ENCODE assay signal across 20 cellular contexts in the genomic region with DNA sequence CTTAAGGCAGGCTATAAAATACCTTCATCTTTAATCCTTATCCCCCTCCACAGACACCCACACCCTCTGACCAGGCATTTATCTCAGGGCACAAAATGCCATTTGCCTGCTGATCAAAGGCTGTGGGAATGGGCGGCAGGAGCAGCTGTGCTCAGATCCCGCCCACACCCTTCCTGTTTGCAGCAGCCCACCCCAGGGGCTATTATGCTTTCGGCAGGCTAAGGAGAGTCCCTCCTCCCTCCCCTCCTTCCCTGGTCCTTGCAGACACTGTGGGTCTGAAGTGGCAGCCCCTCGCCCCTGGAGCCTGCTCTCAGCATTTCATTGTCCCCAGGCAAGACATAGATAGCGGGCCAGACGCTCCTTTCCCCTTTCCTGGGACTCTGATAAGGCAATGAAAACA.
DNase-seq lines count a peak whose midpoint lies in the region; ATAC-seq and TF ChIP-seq lines count a peak whose summit lies in the region.
"Had no signal": no experiment of that assay in that cellular context is flagged by ENCODE, and none has a peak within 500 bp of the region (broad histone marks: within the 10 kb centered on the region; RNA-seq: fewer than 3 reads in every experiment).

No MANE protein-coding gene starts in this region.

- no peaks in the 10 kb centered on the region for H3K36me3 Mint-ChIP-seq in WTC11
- no peaks in the 10 kb centered on the region for H3K36me3 Mint-ChIP-seq in stimulated activated memory B cell treated with anti-CD40 and anti-IgM and Interleukin-4, amounts not matched to agents 10 μg/mL and 1 μg/mL and 100 μg/mL, for 72 hours

- H3K4me3 ChIP-seq in left ventricle myocardium inferior: no peak overlapping the region
- H3K4me3 ChIP-seq: gastroesophageal sphincter, pancreas, tibial artery had no signal

- peak; percentile 36 for DNase-seq in NCI-H146 (lab: John Stamatoyannopoulos, UW)
- no peak for DNase-seq in NCI-H146 treated with DMSO at 0.1 percent for 48 hours (lab: John Stamatoyannopoulos, UW; ENCODE audit: unreplicated experiment)
- peak; percentile 65 for DNase-seq in WTC11 (ENCODE audit: low spot score)
- peak; percentile 97 for DNase-seq in islet precursor cell
- DNase-seq in T-helper 1 cell: no peak
- DNase-seq in left ventricle myocardium inferior: no peak
- DNase-seq: activated CD4-positive, alpha-beta T cell treated with anti-CD3 and anti-CD28 coated beads, Interleukin-2, amount 10 ng/mL, durations not matched to agents 24 days and 14 days; activated CD8-positive, alpha-beta memory T cell treated with anti-CD3 and anti-CD28 coated beads, Interleukin-2, amount 50 U/mL, for 48 hours; activated gamma-delta T cell treated with Interleukin-2 at 50 U/mL for 16 hours; DMS79; NCI-H1417 treated with DMSO at 0.1 percent for 48 hours; NCI-H446; pancreas; PC-3; T1000; tibial artery had no signal

- CTCF ChIA-PET in WTC11 (lab: Charles Lee): no interaction called here

- no peak for TF ChIP-seq CTCF in WTC11 (IDR thresholded peaks at IDR 0.05)
- no peak for TF ChIP-seq CTCF in left ventricle myocardium inferior (IDR thresholded peaks at IDR 0.05; ENCODE audit: borderline replicate concordance)

- H3K36me3 ChIP-seq in left ventricle myocardium inferior: no peaks in the 10 kb centered on the region
- H3K36me3 ChIP-seq: gastroesophageal sphincter, pancreas, tibial artery had no signal

- intact Hi-C loops in left ventricle myocardium inferior (cut with micrococcal nuclease): no loop called here

- no peaks in the 10 kb centered on the region for H3K9me3 Mint-ChIP-seq in WTC11
- H3K9me3 Mint-ChIP-seq in stimulated activated memory B cell treated with anti-CD40 and anti-IgM and Interleukin-4, amounts not matched to agents 10 μg/mL and 1 μg/mL and 100 μg/mL, for 72 hours: no peaks in the 10 kb centered on the region
- H3K9me3 Mint-ChIP-seq: activated CD4-positive, alpha-beta T cell treated with anti-CD3 and anti-CD28 coated beads, Interleukin-2, amount 10 ng/mL, durations not matched to agents 24 days and 14 days had no signal

- peaks cover 43% of the 10 kb centered on the region for H3K4me1 Mint-ChIP-seq in WTC11
- H3K4me1 Mint-ChIP-seq in stimulated activated memory B cell treated with anti-CD40 and anti-IgM and Interleukin-4, amounts not matched to agents 10 μg/mL and 1 μg/mL and 100 μg/mL, for 72 hours: no peaks in the 10 kb centered on the region

- no peaks in the 10 kb centered on the region for H3K9me3 ChIP-seq in left ventricle myocardium inferior (replicated peaks)
- H3K9me3 ChIP-seq: gastroesophageal sphincter, pancreas, tibial artery had no signal

- peak overlapping the region; percentile 41 for H3K4me3 Mint-ChIP-seq in WTC11
- H3K4me3 Mint-ChIP-seq in stimulated activated memory B cell treated with anti-CD40 and anti-IgM and Interleukin-4, amounts not matched to agents 10 μg/mL and 1 μg/mL and 100 μg/mL, for 72 hours: no peak overlapping the region
- H3K4me3 Mint-ChIP-seq: activated CD4-positive, alpha-beta T cell treated with anti-CD3 and anti-CD28 coated beads, Interleukin-2, amount 10 ng/mL, durations not matched to agents 24 days and 14 days had no signal

- H3K27ac Mint-ChIP-seq in WTC11: peak overlapping the region; percentile 84
- H3K27ac Mint-ChIP-seq in stimulated activated memory B cell treated with anti-CD40 and anti-IgM and Interleukin-4, amounts not matched to agents 10 μg/mL and 1 μg/mL and 100 μg/mL, for 72 hours: no peak overlapping the region
- H3K27ac Mint-ChIP-seq: activated CD4-positive, alpha-beta T cell treated with anti-CD3 and anti-CD28 coated beads, Interleukin-2, amount 10 ng/mL, durations not matched to agents 24 days and 14 days had no signal

- H3K27ac ChIP-seq in left ventricle myocardium inferior (replicated peaks): no peak overlapping the region
- H3K27ac ChIP-seq: 22Rv1, gastroesophageal sphincter, pancreas, tibial artery had no signal

- H3K27me3 Mint-ChIP-seq in WTC11 (ENCODE audit: low read depth): no peaks in the 10 kb centered on the region
- peaks cover 33% of the 10 kb centered on the region for H3K27me3 Mint-ChIP-seq in stimulated activated memory B cell treated with anti-CD40 and anti-IgM and Interleukin-4, amounts not matched to agents 10 μg/mL and 1 μg/mL and 100 μg/mL, for 72 hours

- ATAC-seq in WTC11 (peak; percentile 98), GM21515 (IDR thresholded peaks at IDR 0.05; ENCODE audit: unreplicated experiment) (no peak)
- ATAC-seq in stimulated activated memory B cell treated with anti-CD40 and anti-IgM and Interleukin-4, amounts not matched to agents 10 μg/mL and 1 μg/mL and 100 μg/mL, for 72 hours: peak; percentile 15
- ATAC-seq: gastroesophageal sphincter, pancreas, PC-3 had no signal

- H3K4me1 ChIP-seq in left ventricle myocardium inferior: peaks cover 18% of the 10 kb centered on the region
- H3K4me1 ChIP-seq: gastroesophageal sphincter, pancreas had no signal

- POLR2A ChIA-PET in WTC11 (lab: Charles Lee): no interaction called here

- H3K27me3 ChIP-seq in left ventricle myocardium inferior (ENCODE audit: low read depth): peaks cover 11% of the 10 kb centered on the region
- H3K27me3 ChIP-seq: tibial artery had no signal

TF ChIP-seq in WTC11, 78 proteins besides CTCF, POLR2A, EP300 and RAD21:
- TF ChIP-seq SP1 (CRISPR knock-in tag; conservative IDR thresholded peaks at IDR 0.05): 0 out of 2 replicates have a peak, but pooled peaks have one; percentile 21
- no peak for TF ChIP-seq NFE2L1 (CRISPR knock-in tag; IDR thresholded peaks at IDR 0.05)
- no peak for TF ChIP-seq ZNF423 (CRISPR knock-in tag; IDR thresholded peaks at IDR 0.05)

Comparison
In these comparisons a context has a peak if more than half of its experiments do, and no peak if none do; other contexts are left out.
1. DNase-seq: peak in NCI-H146 (single experiment), WTC11 (single experiment) and islet precursor cell (single experiment); none in NCI-H146 treated with DMSO at 0.1 percent for 48 hours (single experiment), T-helper 1 cell (0 of 5) and left ventricle myocardium inferior (single experiment).